In genomic region chr19:46265217-46265828, GRCh38 we compare ENCODE assay signal across 9 cellular contexts. TPM values are rescaled to one million over a fixed set of nuclear protein-coding genes. Genes with fewer than 3 reads are reported as not detected.
A peak's percentile ranks its signal among the peaks of the same experiment; 100 is the strongest.
DNase-seq lines count a peak whose midpoint lies in the region; ATAC-seq and TF ChIP-seq lines count a peak whose summit lies in the region.
"Had no signal": no experiment of that assay in that cellular context is flagged by ENCODE, and none has a peak within 500 bp of the region (broad histone marks: within the 10 kb centered on the region; RNA-seq: fewer than 3 reads in every experiment).

No MANE protein-coding gene starts in this region.

- TF ChIP-seq CTCF in foreskin keratinocyte (conservative IDR thresholded peaks at IDR 0.05) = peak; percentile 95
- peak; percentile 87 for TF ChIP-seq CTCF in osteoblast (IDR thresholded peaks at IDR 0.05; ENCODE audit: extremely low read depth, low read depth, low read length)
- peak; percentile 65 to 91 (median 86) for TF ChIP-seq CTCF in tibial nerve (IDR thresholded peaks at IDR 0.05)

- peak; percentile 88 for DNase-seq in ELF-1 (ENCODE audit: low read depth, low spot score)
- DNase-seq in M059J (ENCODE audit: low read depth) = peak; percentile 77
- DNase-seq in SJCRH30 = peak; percentile 46 to 85
- peak; percentile 45 for DNase-seq in activated T-helper 9 cell treated with anti-CD3 and anti-CD28 coated beads, Interleukin-2, amount 50 U/mL, for 16 hours (ENCODE audit: low read depth)
- peak in 1 of 2 donors; percentile 64 for DNase-seq in foreskin keratinocyte
- peak; percentile 85 for DNase-seq in osteoblast (ENCODE audit: insufficient read length, low spot score, missing footprints)
- DNase-seq in tibial nerve (ENCODE audit: low spot score in 2 of 2) = peak in 1 of 2 donors; percentile 51

- no peak for TF ChIP-seq POLR2A in tibial nerve (IDR thresholded peaks at IDR 0.05)

- H3K27ac ChIP-seq in SJCRH30 (no peak overlapping the region), foreskin keratinocyte (no peak overlapping the region), osteoblast (ENCODE audit: low read depth, low read length) (no peak overlapping the region), tibial nerve (no peak overlapping the region)

- 17 to 19% methylated on average over 10 of the region's 10 CpGs for WGBS in tibial nerve, 2 donors

- H3K36me3 ChIP-seq in SJCRH30 = no peaks in the 10 kb centered on the region
- no peaks in the 10 kb centered on the region for H3K36me3 ChIP-seq in osteoblast (ENCODE audit: insufficient read depth, low read length)
- H3K36me3 ChIP-seq in tibial nerve = no peaks in the 10 kb centered on the region

- no peaks in the 10 kb centered on the region for H3K79me2 ChIP-seq in osteoblast (ENCODE audit: insufficient read depth, low read length)

- H3K9me3 ChIP-seq in SJCRH30 (replicated peaks) = no peaks in the 10 kb centered on the region
- no peaks in the 10 kb centered on the region for H3K9me3 ChIP-seq in osteoblast (ENCODE audit: low read depth, low read length)
- no peaks in the 10 kb centered on the region for H3K9me3 ChIP-seq in tibial nerve

- H3K4me2 ChIP-seq in osteoblast (ENCODE audit: insufficient read depth, low read length) = no peak overlapping the region

- TF ChIP-seq EP300 in tibial nerve (IDR thresholded peaks at IDR 0.05) = no peak

- H3K27me3 ChIP-seq in SJCRH30 (no peaks in the 10 kb centered on the region; the same call in 1 of the 2 replicates), foreskin keratinocyte (peaks cover 41% of the 10 kb centered on the region), osteoblast (ENCODE audit: insufficient read depth, low read length) (peaks cover 73% of the 10 kb centered on the region), tibial nerve (peaks cover 0 to 50% of the 10 kb centered on the region in 2 donors)

- no peak overlapping the region for H2AFZ ChIP-seq in osteoblast (ENCODE audit: low read length)

- H3K4me1 ChIP-seq in SJCRH30 (peaks cover 16% of the 10 kb centered on the region), foreskin keratinocyte (no peaks in the 10 kb centered on the region), osteoblast (ENCODE audit: insufficient read depth, low read length) (peaks cover 5% of the 10 kb centered on the region), tibial nerve (no peaks in the 10 kb centered on the region)

- no peaks in the 10 kb centered on the region for H4K20me1 ChIP-seq in osteoblast (ENCODE audit: insufficient read depth, low read length)

- ATAC-seq in foreskin keratinocyte = peak; percentile 71
- ATAC-seq in HG02571 (IDR thresholded peaks at IDR 0.05; ENCODE audit: unreplicated experiment) = no peak

- no peak overlapping the region for H3K4me3 ChIP-seq in SJCRH30
- H3K4me3 ChIP-seq in osteoblast (ENCODE audit: insufficient read depth, low read length) = no peak overlapping the region
- no peak overlapping the region for H3K4me3 ChIP-seq in tibial nerve

RNA-seq across cellular contexts. Expression of gene HIF3A, which starts 31.5 kb away (rescaled TPM):
- total RNA-seq in M059J (2014; rRNA removed; shearing (Covaris generic)) = not detected in 2 replicates
- 2.0 and 4.8 TPM in 2 replicates for total RNA-seq in SJCRH30 (2014; rRNA removed; shearing (Covaris generic))
- total RNA-seq in foreskin keratinocyte (0.17 TPM in 1 of 2 replicates, not detected in the other), osteoblast (not detected in 2 replicates), tibial nerve (100 to 1,000 TPM; 166 to 235 (median 209) TPM)
- 0.07 TPM in 2 replicates for polyA plus RNA-seq in foreskin keratinocyte

RNA-seq across cellular contexts. Expression of gene IGFL1, which starts 35.8 kb away (rescaled TPM):
- total RNA-seq in M059J (2014; rRNA removed; shearing (Covaris generic)) = not detected in 2 replicates
- not detected in 2 replicates for total RNA-seq in SJCRH30 (2014; rRNA removed; shearing (Covaris generic))
- 0.71 and 0.75 TPM in 2 replicates for total RNA-seq in foreskin keratinocyte
- 0.52 and 1.6 TPM in 2 replicates for polyA plus RNA-seq in foreskin keratinocyte
- total RNA-seq in osteoblast = not detected in 2 replicates
- total RNA-seq in tibial nerve = not detected
- total RNA-seq: glomerular endothelial cell had no signal

Comparison
In these comparisons a context has a peak if more than half of its experiments do, and no peak if none do; other contexts are left out.
1. RNA of gene HIF3A, which starts 31.5 kb away (total RNA-seq): 166 to 235 TPM in tibial nerve; 2.0 to 4.8 TPM in SJCRH30, 0.17 TPM in foreskin keratinocyte, not detected in M059J and not detected in osteoblast; every median in the first group is over 10 times any median in the second.
2. Peak in every context shown above with its lines, with median percentiles within 50 percentile points of each other: CTCF ChIP-seq.